ENCODE assay signal across 1 cellular context in the genomic region with DNA sequence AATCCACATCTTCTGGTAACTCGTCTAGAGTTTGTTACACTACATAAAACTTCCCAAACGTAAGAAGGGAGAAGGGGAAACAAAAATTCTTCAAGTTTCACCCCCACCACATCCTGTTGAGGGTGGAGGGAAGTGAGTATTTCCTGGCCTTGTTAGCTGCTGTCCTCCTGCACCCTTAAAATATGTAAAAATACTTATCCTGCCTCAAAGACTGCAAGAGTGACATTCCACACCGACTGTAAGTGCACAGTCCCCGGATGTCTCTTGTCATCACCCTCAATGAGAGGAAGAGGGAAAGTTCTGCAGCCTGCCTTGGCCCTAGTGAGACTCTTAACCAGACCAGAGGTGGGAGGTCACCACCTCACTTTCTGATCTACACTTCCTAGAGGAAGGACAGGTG.
TF ChIP-seq lines count a peak whose summit lies in the region.

No MANE protein-coding gene starts in this region.

TF ChIP-seq in GM12878, 131 proteins besides CTCF, POLR2A, EP300 and RAD21:
- TF ChIP-seq SUZ12 (IDR thresholded peaks at IDR 0.05; ENCODE audit: unreplicated experiment) (no peak), SPI1 (IDR thresholded peaks at IDR 0.05; ENCODE audit: borderline replicate concordance, insufficient read depth, low read depth, low read length) (peak; percentile 51; the same call in 1 of the 2 replicates)
- TF ChIP-seq, protein P1, sequence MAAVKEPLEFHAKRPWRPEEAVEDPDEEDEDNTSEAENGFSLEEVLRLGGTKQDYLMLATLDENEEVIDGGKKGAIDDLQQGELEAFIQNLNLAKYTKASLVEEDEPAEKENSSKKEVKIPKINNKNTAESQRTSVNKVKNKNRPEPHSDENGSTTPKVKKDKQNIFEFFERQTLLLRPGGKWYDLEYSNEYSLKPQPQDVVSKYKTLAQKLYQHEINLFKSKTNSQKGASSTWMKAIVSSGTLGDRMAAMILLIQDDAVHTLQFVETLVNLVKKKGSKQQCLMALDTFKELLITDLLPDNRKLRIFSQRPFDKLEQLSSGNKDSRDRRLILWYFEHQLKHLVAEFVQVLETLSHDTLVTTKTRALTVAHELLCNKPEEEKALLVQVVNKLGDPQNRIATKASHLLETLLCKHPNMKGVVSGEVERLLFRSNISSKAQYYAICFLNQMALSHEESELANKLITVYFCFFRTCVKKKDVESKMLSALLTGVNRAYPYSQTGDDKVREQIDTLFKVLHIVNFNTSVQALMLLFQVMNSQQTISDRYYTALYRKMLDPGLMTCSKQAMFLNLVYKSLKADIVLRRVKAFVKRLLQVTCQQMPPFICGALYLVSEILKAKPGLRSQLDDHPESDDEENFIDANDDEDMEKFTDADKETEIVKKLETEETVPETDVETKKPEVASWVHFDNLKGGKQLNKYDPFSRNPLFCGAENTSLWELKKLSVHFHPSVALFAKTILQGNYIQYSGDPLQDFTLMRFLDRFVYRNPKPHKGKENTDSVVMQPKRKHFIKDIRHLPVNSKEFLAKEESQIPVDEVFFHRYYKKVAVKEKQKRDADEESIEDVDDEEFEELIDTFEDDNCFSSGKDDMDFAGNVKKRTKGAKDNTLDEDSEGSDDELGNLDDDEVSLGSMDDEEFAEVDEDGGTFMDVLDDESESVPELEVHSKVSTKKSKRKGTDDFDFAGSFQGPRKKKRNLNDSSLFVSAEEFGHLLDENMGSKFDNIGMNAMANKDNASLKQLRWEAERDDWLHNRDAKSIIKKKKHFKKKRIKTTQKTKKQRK (IDR thresholded peaks at IDR 0.05; ENCODE audit: low read depth, low read length) = no peak
